In the genomic region with DNA sequence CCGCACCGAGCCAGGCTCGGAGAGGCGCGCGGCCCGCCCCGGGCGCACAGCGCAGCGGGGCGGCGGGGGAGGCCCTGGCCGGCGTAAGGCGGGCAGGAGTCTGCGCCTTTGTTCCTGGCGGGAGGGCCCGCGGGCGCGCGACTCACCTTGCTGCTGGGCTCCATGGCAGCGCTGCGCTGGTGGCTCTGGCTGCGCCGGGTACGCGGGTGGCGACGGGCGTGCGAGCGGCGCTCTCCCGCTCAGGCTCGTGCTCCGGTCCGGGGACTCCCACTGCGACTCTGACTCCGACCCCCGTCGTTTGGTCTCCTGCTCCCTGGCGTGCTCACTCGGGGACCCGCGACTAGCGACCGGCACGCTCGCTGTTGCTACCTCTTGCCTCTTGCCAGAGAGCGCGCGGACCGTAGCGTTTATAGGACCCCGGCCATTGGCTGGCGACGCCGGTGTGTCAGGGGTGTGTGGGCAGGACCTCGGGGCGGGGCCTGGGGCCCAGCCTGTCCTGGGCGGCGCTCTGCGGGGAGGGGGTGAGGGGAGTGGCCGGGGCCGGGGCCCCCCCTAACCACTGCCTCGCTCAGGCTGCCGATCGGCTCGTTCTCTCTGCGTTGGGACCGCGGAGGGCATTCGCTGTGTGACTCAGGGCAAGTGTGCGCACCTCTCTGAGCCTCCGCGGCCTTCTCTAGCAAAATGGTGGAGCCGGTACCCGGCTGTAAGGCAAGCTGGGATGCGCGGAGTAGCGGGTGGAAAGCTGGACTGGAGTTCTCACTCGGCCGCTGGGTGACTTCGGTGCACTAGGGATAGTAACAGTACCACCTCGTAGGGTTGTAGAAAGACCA, we compare ENCODE assay signal across 1 cellular context.
TF ChIP-seq lines count a peak whose summit lies in the region.

A gene (minus strand): TSS at position 381 of the 830 bp plus-strand sequence. CDS start 217 bp downstream, at position 164.

TF ChIP-seq in WTC11, 78 proteins besides CTCF, POLR2A, EP300 and RAD21 (continued from another document):
- TF ChIP-seq, protein P1, sequence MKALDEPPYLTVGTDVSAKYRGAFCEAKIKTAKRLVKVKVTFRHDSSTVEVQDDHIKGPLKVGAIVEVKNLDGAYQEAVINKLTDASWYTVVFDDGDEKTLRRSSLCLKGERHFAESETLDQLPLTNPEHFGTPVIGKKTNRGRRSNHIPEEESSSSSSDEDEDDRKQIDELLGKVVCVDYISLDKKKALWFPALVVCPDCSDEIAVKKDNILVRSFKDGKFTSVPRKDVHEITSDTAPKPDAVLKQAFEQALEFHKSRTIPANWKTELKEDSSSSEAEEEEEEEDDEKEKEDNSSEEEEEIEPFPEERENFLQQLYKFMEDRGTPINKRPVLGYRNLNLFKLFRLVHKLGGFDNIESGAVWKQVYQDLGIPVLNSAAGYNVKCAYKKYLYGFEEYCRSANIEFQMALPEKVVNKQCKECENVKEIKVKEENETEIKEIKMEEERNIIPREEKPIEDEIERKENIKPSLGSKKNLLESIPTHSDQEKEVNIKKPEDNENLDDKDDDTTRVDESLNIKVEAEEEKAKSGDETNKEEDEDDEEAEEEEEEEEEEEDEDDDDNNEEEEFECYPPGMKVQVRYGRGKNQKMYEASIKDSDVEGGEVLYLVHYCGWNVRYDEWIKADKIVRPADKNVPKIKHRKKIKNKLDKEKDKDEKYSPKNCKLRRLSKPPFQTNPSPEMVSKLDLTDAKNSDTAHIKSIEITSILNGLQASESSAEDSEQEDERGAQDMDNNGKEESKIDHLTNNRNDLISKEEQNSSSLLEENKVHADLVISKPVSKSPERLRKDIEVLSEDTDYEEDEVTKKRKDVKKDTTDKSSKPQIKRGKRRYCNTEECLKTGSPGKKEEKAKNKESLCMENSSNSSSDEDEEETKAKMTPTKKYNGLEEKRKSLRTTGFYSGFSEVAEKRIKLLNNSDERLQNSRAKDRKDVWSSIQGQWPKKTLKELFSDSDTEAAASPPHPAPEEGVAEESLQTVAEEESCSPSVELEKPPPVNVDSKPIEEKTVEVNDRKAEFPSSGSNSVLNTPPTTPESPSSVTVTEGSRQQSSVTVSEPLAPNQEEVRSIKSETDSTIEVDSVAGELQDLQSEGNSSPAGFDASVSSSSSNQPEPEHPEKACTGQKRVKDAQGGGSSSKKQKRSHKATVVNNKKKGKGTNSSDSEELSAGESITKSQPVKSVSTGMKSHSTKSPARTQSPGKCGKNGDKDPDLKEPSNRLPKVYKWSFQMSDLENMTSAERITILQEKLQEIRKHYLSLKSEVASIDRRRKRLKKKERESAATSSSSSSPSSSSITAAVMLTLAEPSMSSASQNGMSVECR (CRISPR knock-in tag; IDR thresholded peaks at IDR 0.05; ENCODE audit: borderline replicate concordance) = peak; percentile 25; the same call in 1 of the 2 replicates
- TF ChIP-seq, protein P2, sequence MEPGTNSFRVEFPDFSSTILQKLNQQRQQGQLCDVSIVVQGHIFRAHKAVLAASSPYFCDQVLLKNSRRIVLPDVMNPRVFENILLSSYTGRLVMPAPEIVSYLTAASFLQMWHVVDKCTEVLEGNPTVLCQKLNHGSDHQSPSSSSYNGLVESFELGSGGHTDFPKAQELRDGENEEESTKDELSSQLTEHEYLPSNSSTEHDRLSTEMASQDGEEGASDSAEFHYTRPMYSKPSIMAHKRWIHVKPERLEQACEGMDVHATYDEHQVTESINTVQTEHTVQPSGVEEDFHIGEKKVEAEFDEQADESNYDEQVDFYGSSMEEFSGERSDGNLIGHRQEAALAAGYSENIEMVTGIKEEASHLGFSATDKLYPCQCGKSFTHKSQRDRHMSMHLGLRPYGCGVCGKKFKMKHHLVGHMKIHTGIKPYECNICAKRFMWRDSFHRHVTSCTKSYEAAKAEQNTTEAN (CRISPR knock-in tag; IDR thresholded peaks at IDR 0.05) = 0 out of 2 replicates have a peak, but pooled peaks have one; percentile 13
- TF ChIP-seq SMAD4 (CRISPR knock-in tag; IDR thresholded peaks at IDR 0.05) (no peak), ZNF219 (CRISPR knock-in tag; IDR thresholded peaks at IDR 0.05; ENCODE audit: borderline replicate concordance) (no peak), CREB1 (CRISPR knock-in tag; IDR thresholded peaks at IDR 0.05) (no peak), SMAD3 (CRISPR knock-in tag; IDR thresholded peaks at IDR 0.05; ENCODE audit: borderline replicate concordance) (0 out of 2 replicates have a peak, but pooled peaks have one; percentile 58), MYBL2 (CRISPR knock-in tag; IDR thresholded peaks at IDR 0.05) (peak; percentile 10; the same call in 1 of the 2 replicates), SOX15 (CRISPR knock-in tag; IDR thresholded peaks at IDR 0.05) (no peak), JUN (CRISPR knock-in tag; IDR thresholded peaks at IDR 0.05) (no peak), FOXK1 (CRISPR knock-in tag; IDR thresholded peaks at IDR 0.05) (peak; percentile 71)
- TF ChIP-seq, protein P3, sequence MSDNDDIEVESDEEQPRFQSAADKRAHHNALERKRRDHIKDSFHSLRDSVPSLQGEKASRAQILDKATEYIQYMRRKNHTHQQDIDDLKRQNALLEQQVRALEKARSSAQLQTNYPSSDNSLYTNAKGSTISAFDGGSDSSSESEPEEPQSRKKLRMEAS (CRISPR knock-in tag; IDR thresholded peaks at IDR 0.05) = peak; percentile 67
- TF ChIP-seq, protein P4, sequence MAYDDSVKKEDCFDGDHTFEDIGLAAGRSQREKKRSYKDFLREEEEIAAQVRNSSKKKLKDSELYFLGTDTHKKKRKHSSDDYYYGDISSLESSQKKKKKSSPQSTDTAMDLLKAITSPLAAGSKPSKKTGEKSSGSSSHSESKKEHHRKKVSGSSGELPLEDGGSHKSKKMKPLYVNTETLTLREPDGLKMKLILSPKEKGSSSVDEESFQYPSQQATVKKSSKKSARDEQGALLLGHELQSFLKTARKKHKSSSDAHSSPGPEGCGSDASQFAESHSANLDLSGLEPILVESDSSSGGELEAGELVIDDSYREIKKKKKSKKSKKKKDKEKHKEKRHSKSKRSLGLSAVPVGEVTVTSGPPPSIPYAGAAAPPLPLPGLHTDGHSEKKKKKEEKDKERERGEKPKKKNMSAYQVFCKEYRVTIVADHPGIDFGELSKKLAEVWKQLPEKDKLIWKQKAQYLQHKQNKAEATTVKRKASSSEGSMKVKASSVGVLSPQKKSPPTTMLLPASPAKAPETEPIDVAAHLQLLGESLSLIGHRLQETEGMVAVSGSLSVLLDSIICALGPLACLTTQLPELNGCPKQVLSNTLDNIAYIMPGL (CRISPR knock-in tag; IDR thresholded peaks at IDR 0.05) = no peak
- TF ChIP-seq, protein P5, sequence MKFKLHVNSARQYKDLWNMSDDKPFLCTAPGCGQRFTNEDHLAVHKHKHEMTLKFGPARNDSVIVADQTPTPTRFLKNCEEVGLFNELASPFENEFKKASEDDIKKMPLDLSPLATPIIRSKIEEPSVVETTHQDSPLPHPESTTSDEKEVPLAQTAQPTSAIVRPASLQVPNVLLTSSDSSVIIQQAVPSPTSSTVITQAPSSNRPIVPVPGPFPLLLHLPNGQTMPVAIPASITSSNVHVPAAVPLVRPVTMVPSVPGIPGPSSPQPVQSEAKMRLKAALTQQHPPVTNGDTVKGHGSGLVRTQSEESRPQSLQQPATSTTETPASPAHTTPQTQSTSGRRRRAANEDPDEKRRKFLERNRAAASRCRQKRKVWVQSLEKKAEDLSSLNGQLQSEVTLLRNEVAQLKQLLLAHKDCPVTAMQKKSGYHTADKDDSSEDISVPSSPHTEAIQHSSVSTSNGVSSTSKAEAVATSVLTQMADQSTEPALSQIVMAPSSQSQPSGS (CRISPR knock-in tag; IDR thresholded peaks at IDR 0.05; ENCODE audit: borderline replicate concordance, low read depth) = no peak
- TF ChIP-seq, protein P6, sequence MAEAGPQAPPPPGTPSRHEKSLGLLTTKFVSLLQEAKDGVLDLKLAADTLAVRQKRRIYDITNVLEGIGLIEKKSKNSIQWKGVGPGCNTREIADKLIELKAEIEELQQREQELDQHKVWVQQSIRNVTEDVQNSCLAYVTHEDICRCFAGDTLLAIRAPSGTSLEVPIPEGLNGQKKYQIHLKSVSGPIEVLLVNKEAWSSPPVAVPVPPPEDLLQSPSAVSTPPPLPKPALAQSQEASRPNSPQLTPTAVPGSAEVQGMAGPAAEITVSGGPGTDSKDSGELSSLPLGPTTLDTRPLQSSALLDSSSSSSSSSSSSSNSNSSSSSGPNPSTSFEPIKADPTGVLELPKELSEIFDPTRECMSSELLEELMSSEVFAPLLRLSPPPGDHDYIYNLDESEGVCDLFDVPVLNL (CRISPR knock-in tag; IDR thresholded peaks at IDR 0.05; ENCODE audit: borderline replicate concordance, low read depth) = no peak; the same call in 1 of the 2 replicates
- TF ChIP-seq, protein P7, sequence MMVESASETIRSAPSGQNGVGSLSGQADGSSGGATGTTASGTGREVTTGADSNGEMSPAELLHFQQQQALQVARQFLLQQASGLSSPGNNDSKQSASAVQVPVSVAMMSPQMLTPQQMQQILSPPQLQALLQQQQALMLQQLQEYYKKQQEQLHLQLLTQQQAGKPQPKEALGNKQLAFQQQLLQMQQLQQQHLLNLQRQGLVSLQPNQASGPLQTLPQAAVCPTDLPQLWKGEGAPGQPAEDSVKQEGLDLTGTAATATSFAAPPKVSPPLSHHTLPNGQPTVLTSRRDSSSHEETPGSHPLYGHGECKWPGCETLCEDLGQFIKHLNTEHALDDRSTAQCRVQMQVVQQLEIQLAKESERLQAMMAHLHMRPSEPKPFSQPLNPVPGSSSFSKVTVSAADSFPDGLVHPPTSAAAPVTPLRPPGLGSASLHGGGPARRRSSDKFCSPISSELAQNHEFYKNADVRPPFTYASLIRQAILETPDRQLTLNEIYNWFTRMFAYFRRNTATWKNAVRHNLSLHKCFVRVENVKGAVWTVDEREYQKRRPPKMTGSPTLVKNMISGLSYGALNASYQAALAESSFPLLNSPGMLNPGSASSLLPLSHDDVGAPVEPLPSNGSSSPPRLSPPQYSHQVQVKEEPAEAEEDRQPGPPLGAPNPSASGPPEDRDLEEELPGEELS (CRISPR knock-in tag; IDR thresholded peaks at IDR 0.05) = peak; percentile 49; the same call in 1 of the 2 replicates
TF ChIP-seq in WTC11: peak in this region for 22.
